Comparison of ENCODE assay signal across 8 cellular contexts in genomic region chr1:226108935-226109828, GRCh38. TPM values are rescaled to one million over a fixed set of nuclear protein-coding genes. Genes with fewer than 3 reads are reported as not detected.
DNase-seq lines count a peak whose midpoint lies in the region; ATAC-seq and TF ChIP-seq lines count a peak whose summit lies in the region.

No MANE protein-coding gene starts in this region.

- WGBS in heart right ventricle, 2 donors: 9 to 12% methylated on average over 23 of the region's 23 CpGs
- WGBS in sigmoid colon, 2 donors: 25 to 30% methylated on average over 23 of the region's 23 CpGs

- CTCF ChIA-PET in HEK293 (lab: Yijun Ruan, JAX) (interaction anchor here (0.5 to 5.0 kb wide), 13 partner anchors 9 to 122 kb away, joined by 3 to 39 read pairs (median 4); no protein-coding TSS in a partner anchor), GM10248 (lab: Yijun Ruan, JAX) (interaction anchor here (0.6 to 7.2 kb wide), 9 partner anchors 10 to 146 kb away, joined by 3 to 78 read pairs (median 12); no protein-coding TSS in a partner anchor)
- CTCF ChIA-PET in activated CD4-positive, alpha-beta memory T cell treated with anti-CD3 and anti-CD28 coated beads, Interleukin-2, amount 10 ng/mL, durations not matched to agents 7 days and 5 days (lab: Charles Lee): interaction anchor here (0.6 to 4.8 kb wide), 11 partner anchors 11 to 299 kb away, joined by 3 to 24 read pairs (median 4); partner anchors contain the start of gene PARP1

- no peaks in the 10 kb centered on the region for H3K36me3 Mint-ChIP-seq in activated CD4-positive, alpha-beta memory T cell treated with anti-CD3 and anti-CD28 coated beads, Interleukin-2, amount 10 ng/mL, durations not matched to agents 7 days and 5 days (ENCODE audit: low read depth)

- H3K4me3 Mint-ChIP-seq in activated CD4-positive, alpha-beta memory T cell treated with anti-CD3 and anti-CD28 coated beads, Interleukin-2, amount 10 ng/mL, durations not matched to agents 7 days and 5 days: peak overlapping the region; percentile 87

- POLR2A ChIA-PET in HEK293 (lab: Yijun Ruan, JAX) (interaction anchor here (0.8 to 5.0 kb wide), 10 partner anchors 10 to 200 kb away, joined by 3 to 42 read pairs (median 6); partner anchors contain the start of genes H3-3A and LIN9), GM10248 (lab: Yijun Ruan, JAX) (interaction anchor here (0.6 to 2.4 kb wide), 3 partner anchors 24 to 110 kb away, joined by 3 to 7 read pairs (median 4); partner anchors contain the start of gene SDE2)
- POLR2A ChIA-PET in activated CD4-positive, alpha-beta memory T cell treated with anti-CD3 and anti-CD28 coated beads, Interleukin-2, amount 10 ng/mL, durations not matched to agents 7 days and 5 days (lab: Charles Lee): interaction anchor here (1.0 to 5.7 kb wide), 13 partner anchors 10 to 681 kb away, joined by 3 to 87 read pairs (median 14); partner anchors contain the start of genes H3-3A, LBR, LIN9 and PYCR2

- H3K9me3 ChIP-seq in HEK293 (ENCODE audit: control insufficient read depth, insufficient read depth, low read depth, low read length): no peaks in the 10 kb centered on the region
- H3K9me3 ChIP-seq in heart right ventricle: no peaks in the 10 kb centered on the region
- no peaks in the 10 kb centered on the region for H3K9me3 ChIP-seq in sigmoid colon

- H3K27ac ChIP-seq in HEK293 (ENCODE audit: extremely low read depth, low read depth, low read length) (peak overlapping the region; percentile 68), heart right ventricle (peak overlapping the region; percentile 93 to 100 (median 99)), sigmoid colon (peak overlapping the region; percentile 90 to 99 (median 98))

- DNase-seq in AG20443 (ENCODE audit: low spot score) (peak; percentile 63), heart right ventricle (peak; percentile 29 to 60), sigmoid colon (peak; percentile 74), GM10248 (ENCODE audit: extremely low spot score) (no peak), NCI-H187 (lab: John Stamatoyannopoulos, UW) (no peak)
- DNase-seq in activated CD4-positive, alpha-beta memory T cell treated with anti-CD3 and anti-CD28 coated beads, Interleukin-2, amount 10 ng/mL, durations not matched to agents 7 days and 5 days: no peak
- DNase-seq in NK-92 treated with Interleukin-12 subunit alpha and Interleukin-12 subunit beta, amount 100 ng/mL, for 24 hours (lab: John Stamatoyannopoulos, UW): no peak

- H3K4me1 Mint-ChIP-seq in activated CD4-positive, alpha-beta memory T cell treated with anti-CD3 and anti-CD28 coated beads, Interleukin-2, amount 10 ng/mL, durations not matched to agents 7 days and 5 days: peaks cover 19% of the 10 kb centered on the region

- H3K27me3 ChIP-seq in heart right ventricle (no peaks in the 10 kb centered on the region), sigmoid colon (no peaks in the 10 kb centered on the region)

- intact Hi-C loops in heart right ventricle (cut with DNase I): loop anchor here in 2 of 10 donors (2.0 to 5.0 kb wide), 2 partner anchors 26 to 107 kb away; no protein-coding TSS in a partner anchor
- intact Hi-C loops in sigmoid colon (cut with DNase I): no loop called here

- no peak for TF ChIP-seq POLR2A in sigmoid colon (IDR thresholded peaks at IDR 0.05)

- no peaks in the 10 kb centered on the region for H3K9me3 Mint-ChIP-seq in activated CD4-positive, alpha-beta memory T cell treated with anti-CD3 and anti-CD28 coated beads, Interleukin-2, amount 10 ng/mL, durations not matched to agents 7 days and 5 days

- TF ChIP-seq CTCF in HEK293 (tag by site-specific recombination; IDR thresholded peaks at IDR 0.05) (peak; percentile 6; the same call in 1 of the 2 replicates), heart right ventricle (IDR thresholded peaks at IDR 0.05) (no peak), sigmoid colon (IDR thresholded peaks at IDR 0.05) (no peak), GM10248 (IDR thresholded peaks at IDR 0.05; ENCODE audit: control extremely low read depth, extremely low read depth, low read depth, missing control alignments) (no peak)

- H3K4me3 ChIP-seq in HEK293 (ENCODE audit: low read depth, low read length): peak overlapping the region; percentile 37
- H3K4me3 ChIP-seq in heart right ventricle: peak overlapping the region; percentile 37 to 75 (median 68)
- peak overlapping the region; percentile 50 to 91 (median 78) for H3K4me3 ChIP-seq in sigmoid colon

- H3K4me1 ChIP-seq in HEK293 (ENCODE audit: control insufficient read depth, insufficient read depth, low read length): peaks cover 13% of the 10 kb centered on the region
- H3K4me1 ChIP-seq in heart right ventricle: peaks cover 18 to 45% (median 34%) of the 10 kb centered on the region in 9 donors
- peaks cover 0 to 28% (median 20%) of the 10 kb centered on the region in 4 donors for H3K4me1 ChIP-seq in sigmoid colon

- H3K27ac Mint-ChIP-seq in activated CD4-positive, alpha-beta memory T cell treated with anti-CD3 and anti-CD28 coated beads, Interleukin-2, amount 10 ng/mL, durations not matched to agents 7 days and 5 days: peak overlapping the region; percentile 78

- peak; percentile 39 to 78 (median 60) for ATAC-seq in heart right ventricle

- H3K36me3 ChIP-seq in HEK293 (ENCODE audit: control insufficient read depth in 2 of 2, insufficient read depth in 1 of 2, low read length in 2 of 2) (no peaks in the 10 kb centered on the region), heart right ventricle (no peaks in the 10 kb centered on the region), sigmoid colon (no peaks in the 10 kb centered on the region)

- no peaks in the 10 kb centered on the region for H3K27me3 Mint-ChIP-seq in activated CD4-positive, alpha-beta memory T cell treated with anti-CD3 and anti-CD28 coated beads, Interleukin-2, amount 10 ng/mL, durations not matched to agents 7 days and 5 days

- TF ChIP-seq EP300 in sigmoid colon (IDR thresholded peaks at IDR 0.05): no peak

TF ChIP-seq in HEK293, 187 proteins besides CTCF, POLR2A, EP300 and RAD21 (continues in another document):
- TF ChIP-seq ZFP37 (tag by site-specific recombination; IDR thresholded peaks at IDR 0.05): peak; percentile 69; the same call in 1 of the 2 replicates
- no peak for TF ChIP-seq ZNF37A (tag by site-specific recombination; IDR thresholded peaks at IDR 0.05)
- no peak for TF ChIP-seq ZNF175 (tag by site-specific recombination; IDR thresholded peaks at IDR 0.05)
- peak; percentile 46 for TF ChIP-seq GLIS1 (tag by site-specific recombination; IDR thresholded peaks at IDR 0.05)
- peak; percentile 95 for TF ChIP-seq ZFHX2 (tag by site-specific recombination; conservative IDR thresholded peaks at IDR 0.05)
- 0 out of 2 replicates have a peak, but pooled peaks have one; percentile 5 for TF ChIP-seq ZNF585B (tag by site-specific recombination; IDR thresholded peaks at IDR 0.05)
- TF ChIP-seq KLF17 (tag by site-specific recombination; IDR thresholded peaks at IDR 0.05): 0 out of 2 replicates have a peak, but pooled peaks have one; percentile 34
- TF ChIP-seq GLIS2 (tag by site-specific recombination; IDR thresholded peaks at IDR 0.05): peak; percentile 79
- TF ChIP-seq GFI1B (tag by site-specific recombination; IDR thresholded peaks at IDR 0.05): peak; percentile 71
- TF ChIP-seq ZIC2 (tag by site-specific recombination; IDR thresholded peaks at IDR 0.05): peak; percentile 65
- TF ChIP-seq ZBTB48 (tag by site-specific recombination; IDR thresholded peaks at IDR 0.05): peak; percentile 64
- TF ChIP-seq ZNF76 (tag by site-specific recombination; IDR thresholded peaks at IDR 0.05; ENCODE audit: borderline replicate concordance, low read depth): peak; percentile 59
- TF ChIP-seq ZNF335 (tag by site-specific recombination; conservative IDR thresholded peaks at IDR 0.05): peak; percentile 80
- TF ChIP-seq EGR2 (tag by site-specific recombination; IDR thresholded peaks at IDR 0.05; ENCODE audit: low read depth): peak; percentile 80
- no peak for TF ChIP-seq ZNF473 (tag by site-specific recombination; IDR thresholded peaks at IDR 0.05)
- no peak for TF ChIP-seq ZNF19 (tag by site-specific recombination; IDR thresholded peaks at IDR 0.05; ENCODE audit: low read depth)
- 0 out of 2 replicates have a peak, but pooled peaks have one; percentile 24 for TF ChIP-seq ZSCAN5A (tag by site-specific recombination; IDR thresholded peaks at IDR 0.05)
- TF ChIP-seq ZBTB17 (tag by site-specific recombination; IDR thresholded peaks at IDR 0.05): peak; percentile 95
- TF ChIP-seq KLF1 (tag by site-specific recombination; IDR thresholded peaks at IDR 0.05): 0 out of 2 replicates have a peak, but pooled peaks have one; percentile 13
- no peak; the same call in 1 of the 2 replicates for TF ChIP-seq IKZF3 (tag by site-specific recombination; IDR thresholded peaks at IDR 0.05)
- TF ChIP-seq ZNF341 (tag by site-specific recombination; IDR thresholded peaks at IDR 0.05; ENCODE audit: low read depth): peak; percentile 83

RNA-seq across cellular contexts. Expression of gene H3-3A, which starts 46.7 kb away (rescaled TPM):
- total RNA-seq in activated CD4-positive, alpha-beta memory T cell treated with anti-CD3 and anti-CD28 coated beads, Interleukin-2, amount 10 ng/mL, durations not matched to agents 7 days and 5 days: 100 to 1,000 TPM; 480 to 486 TPM
- total RNA-seq in heart right ventricle (100 to 1,000 TPM; 259 to 374 (median 304) TPM), sigmoid colon (100 to 1,000 TPM; 320 to 452 (median 393) TPM)
- polyA plus RNA-seq in heart right ventricle (100 to 1,000 TPM; 427 to 452 TPM), sigmoid colon (1,000 to 10,000 TPM in 2 of 3 donors, 100 to 1,000 TPM in 1; 807 to 2,184 (median 1,596) TPM)

Comparison
In these comparisons a context has a peak if more than half of its experiments do, and no peak if none do; other contexts are left out.
1. DNase-seq: peak in AG20443 (single experiment), heart right ventricle (2 of 2) and sigmoid colon (single experiment); none in activated CD4-positive, alpha-beta memory T cell treated with anti-CD3 and anti-CD28 coated beads, Interleukin-2, amount 10 ng/mL, durations not matched to agents 7 days and 5 days (single experiment), NK-92 treated with Interleukin-12 subunit alpha and Interleukin-12 subunit beta, amount 100 ng/mL, for 24 hours (single experiment), GM10248 (single experiment) and NCI-H187 (0 of 2).
2. Peak in every context shown above with its lines, with median percentiles within 50 percentile points of each other: H3K27ac ChIP-seq and H3K4me3 ChIP-seq.